Comparison of ENCODE assay signal across 24 cellular contexts in the genomic region with DNA sequence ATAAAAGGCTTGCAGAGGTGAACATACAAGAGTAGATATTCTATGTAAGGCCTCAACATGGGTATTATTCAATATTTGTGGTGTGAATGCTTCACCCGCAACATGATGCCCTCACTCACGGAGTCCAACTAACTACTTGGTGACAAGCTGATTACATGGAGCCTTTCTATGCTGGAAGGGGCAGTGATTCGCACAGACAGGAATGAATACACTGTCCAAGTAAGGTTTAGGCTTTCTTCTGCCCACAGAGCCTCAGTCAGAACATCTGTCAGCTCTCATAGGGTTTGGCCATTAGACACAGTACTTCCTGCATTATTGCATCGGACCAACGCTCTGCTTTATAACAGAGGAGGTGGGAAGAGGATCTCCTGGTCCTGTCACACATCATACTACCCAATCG.
"Had no signal": no experiment of that assay in that cellular context is flagged by ENCODE, and none has a peak within 500 bp of the region (broad histone marks: within the 10 kb centered on the region; RNA-seq: fewer than 3 reads in every experiment).

No MANE protein-coding gene starts in this region.

- DNase-seq: activated CD4-positive, alpha-beta memory T cell treated with anti-CD3 and anti-CD28 coated beads for 36 hours; activated CD4-positive, alpha-beta T cell treated with anti-CD3 and anti-CD28 coated beads, Interleukin-2, amount 10 ng/mL, durations not matched to agents 24 days and 14 days; activated CD4-positive, CD25-positive, alpha-beta regulatory T cell treated with anti-CD3 and anti-CD28 coated beads, Interleukin-2, amount 50 U/mL, for 72 hours; activated CD8-positive, alpha-beta memory T cell treated with anti-CD3 and anti-CD28 coated beads, Interleukin-2, amount 50 U/mL, for 48 hours; activated gamma-delta T cell; activated naive CD4-positive, alpha-beta T cell treated with anti-CD3 and anti-CD28 coated beads, Interleukin-2, amount 10 ng/mL, durations not matched to agents 7 days and 5 days; activated T-cell treated with anti-CD3 and anti-CD28 coated beads, Interleukin-2, amount 50 U/mL, for 24 hours; amygdala; cerebellar nuclear complex; effector memory CD8-positive, alpha-beta T cell; erythroblast; foreskin melanocyte; heart right ventricle; naive thymus-derived CD4-positive, alpha-beta T cell; pancreas; stimulated activated CD4-positive, alpha-beta T cell treated with anti-CD3 and anti-CD28 coated beads, Interleukin-2, amount 100 ng/mL, for 48 hours; stimulated activated naive CD4-positive, alpha-beta T cell treated with Interleukin-2 at 50 U/mL for 16 hours; T-helper 17 cell; T1000; testis; transverse colon had no signal

- H3K36me3 ChIP-seq: cardiac muscle cell, heart right ventricle, pancreas, right atrium auricular region, transverse colon had no signal

- H3K27me3 ChIP-seq: pancreas, right atrium auricular region, testis, transverse colon had no signal

- ATAC-seq: effector memory CD8-positive, alpha-beta T cell; heart right ventricle; naive thymus-derived CD4-positive, alpha-beta T cell; pancreas; T-helper 17 cell had no signal

- H3K4me1 ChIP-seq: heart right ventricle, pancreas, right atrium auricular region, testis, transverse colon had no signal

- H3K9me3 ChIP-seq: heart right ventricle, pancreas, right atrium auricular region, testis, transverse colon had no signal

- H3K4me3 ChIP-seq: cardiac muscle cell, coronary artery, heart right ventricle, pancreas, right atrium auricular region, testis, transverse colon had no signal

- H3K27ac ChIP-seq: cardiac muscle cell, coronary artery, heart right ventricle, pancreas, right atrium auricular region, testis, transverse colon had no signal
